16 cellular contexts compared by ENCODE assay signal in genomic region chr9:86562691-86563090, GRCh38.
"Had no signal": no experiment of that assay in that cellular context is flagged by ENCODE, and none has a peak within 500 bp of the region (broad histone marks: within the 10 kb centered on the region; RNA-seq: fewer than 3 reads in every experiment).

No MANE protein-coding gene starts in this region.

- H3K9me3 ChIP-seq: sigmoid colon had no signal

- H3K27ac Mint-ChIP-seq: activated B cell treated with CpG ODN at 0.5 μM for 24 hours; activated CD4-positive, alpha-beta memory T cell treated with anti-CD3 and anti-CD28 coated beads, Interleukin-2, amount 10 ng/mL, durations not matched to agents 7 days and 5 days; activated T-cell treated with anti-CD3 and anti-CD28 coated beads, Interleukin-2, amount 50 U/mL, for 24 hours; activated T-helper 2 cell treated with anti-CD3 and anti-CD28 coated beads, Interferon-gamma antibody, Interleukin-2, Interleukin-4, amounts not matched to agents 10 μg/mL and 5 μg/mL and 100 μg/mL, durations not matched to agents 14 hours and 24 hours and 36 hours; natural killer cell had no signal

- H3K27me3 Mint-ChIP-seq: activated CD4-positive, alpha-beta memory T cell treated with anti-CD3 and anti-CD28 coated beads, Interleukin-2, amount 10 ng/mL, durations not matched to agents 7 days and 5 days had no signal

- H3K36me3 ChIP-seq: sigmoid colon had no signal

- H3K36me3 Mint-ChIP-seq: natural killer cell had no signal

- H3K27me3 ChIP-seq: body of pancreas, sigmoid colon had no signal

- ATAC-seq: body of pancreas, natural killer cell had no signal

- H3K4me3 Mint-ChIP-seq: activated B cell treated with CpG ODN at 0.5 μM for 24 hours; activated CD4-positive, alpha-beta memory T cell treated with anti-CD3 and anti-CD28 coated beads, Interleukin-2, amount 10 ng/mL, durations not matched to agents 7 days and 5 days; activated T-cell treated with anti-CD3 and anti-CD28 coated beads, Interleukin-2, amount 50 U/mL, for 24 hours; natural killer cell had no signal

- H3K27ac ChIP-seq: body of pancreas had no signal

- DNase-seq: activated B cell treated with CpG ODN at 0.5 μM for 24 hours; activated CD4-positive, alpha-beta memory T cell treated with anti-CD3 and anti-CD28 coated beads, Interleukin-2, amount 10 ng/mL, durations not matched to agents 7 days and 5 days; activated CD4-positive, alpha-beta T cell treated with anti-CD3 and anti-CD28 coated beads for 48 hours; activated naive CD4-positive, alpha-beta T cell treated with Interleukin-2 at 50 U/mL for 16 hours; activated T-cell treated with anti-CD3 and anti-CD28 coated beads, Interleukin-2, amount 50 U/mL, for 24 hours; body of pancreas; central memory CD4-positive, alpha-beta T cell; natural killer cell; nucleus accumbens; posterior cingulate gyrus; sigmoid colon; stimulated activated CD8-positive, alpha-beta memory T cell treated with anti-CD3 and anti-CD28 coated beads, Interleukin-4, amount 100 ng/mL, for 48 hours; stimulated activated naive CD4-positive, alpha-beta T cell; T-helper 1 cell; T-helper 9 cell had no signal

- H3K4me3 ChIP-seq: body of pancreas, sigmoid colon had no signal

- H3K4me1 ChIP-seq: body of pancreas had no signal

- H3K4me1 Mint-ChIP-seq: activated B cell treated with CpG ODN at 0.5 μM for 24 hours; activated CD4-positive, alpha-beta memory T cell treated with anti-CD3 and anti-CD28 coated beads, Interleukin-2, amount 10 ng/mL, durations not matched to agents 7 days and 5 days; natural killer cell had no signal

- H3K9me3 Mint-ChIP-seq: natural killer cell had no signal
